Comparison of ENCODE assay signal across 19 cellular contexts in genomic region chr3:29195055-29195454, GRCh38.
"Had no signal": no experiment of that assay in that cellular context is flagged by ENCODE, and none has a peak within 500 bp of the region (broad histone marks: within the 10 kb centered on the region; RNA-seq: fewer than 3 reads in every experiment).

No MANE protein-coding gene starts in this region.

- H3K36me3 ChIP-seq: gastroesophageal sphincter, transverse colon had no signal

- H3K4me3 ChIP-seq: body of pancreas, gastroesophageal sphincter, skin epidermis, transverse colon had no signal

- H3K4me1 ChIP-seq: body of pancreas, gastroesophageal sphincter, transverse colon had no signal

- FAIRE-seq: kidney had no signal

- H3K27me3 ChIP-seq: body of pancreas, gastroesophageal sphincter, transverse colon had no signal

- DNase-seq: activated CD4-positive, alpha-beta T cell treated with anti-CD3 and anti-CD28 coated beads, Interleukin-2, amount 10 ng/mL, durations not matched to agents 7 days and 5 days; activated CD8-positive, alpha-beta memory T cell treated with anti-CD3 and anti-CD28 coated beads, Interleukin-2, amount 50 U/mL, for 48 hours; activated gamma-delta T cell treated with Interleukin-2 at 50 U/mL for 16 hours; activated T-cell treated with anti-CD3 and anti-CD28 coated beads, Interleukin-2, amount 50 U/mL, for 72 hours; amniotic stem cell; body of pancreas; dermis blood vessel endothelial cell; effector memory CD8-positive, alpha-beta T cell; kidney; left ventricle myocardium superior; mesendoderm; nucleus accumbens; right cardiac atrium; stimulated activated CD4-positive, alpha-beta T cell treated with anti-CD3 and anti-CD28 coated beads, Interleukin-15, amount 100 ng/mL, for 24 hours; stimulated activated CD4-positive, alpha-beta T cell treated with anti-CD3 and anti-CD28 coated beads, Interleukin-4, amount 100 ng/mL, for 1 hour; stimulated activated naive B cell treated with anti-CD40 and anti-IgM and Interleukin-4, amounts not matched to agents 10 μg/mL and 1 μg/mL and 100 μg/mL, for 72 hours; transverse colon had no signal

- H3K9me3 ChIP-seq: body of pancreas had no signal

- ATAC-seq: activated T-cell treated with anti-CD3 and anti-CD28 coated beads, Interleukin-2, amount 50 U/mL, for 72 hours; body of pancreas; effector memory CD8-positive, alpha-beta T cell; gastroesophageal sphincter; left ventricle myocardium superior; right cardiac atrium; stimulated activated naive B cell treated with anti-CD40 and anti-IgM and Interleukin-4, amounts not matched to agents 10 μg/mL and 1 μg/mL and 100 μg/mL, for 72 hours had no signal

- H3K27ac ChIP-seq: body of pancreas, gastroesophageal sphincter, skin epidermis, transverse colon had no signal
